In genomic region chr13:111079375-111079774, GRCh38 we compare ENCODE assay signal across 34 cellular contexts.
"Had no signal": no experiment of that assay in that cellular context is flagged by ENCODE, and none has a peak within 500 bp of the region (broad histone marks: within the 10 kb centered on the region; RNA-seq: fewer than 3 reads in every experiment).

No MANE protein-coding gene starts in this region.

- H3K27me3 ChIP-seq: MG63 had no signal

- DNase-seq: Karpas-422, Kasumi-1, MG63, MM.1S, MV-4-11, NCI-H1048, NCI-H1092, NCI-H1092 treated with DMSO at 0.1 percent for 48 hours, NCI-H1105, NCI-H1105 treated with DMSO at 0.1 percent for 48 hours, NCI-H1417, NCI-H1417 treated with DMSO at 0.1 percent for 48 hours, NCI-H1436, NCI-H1436 treated with DMSO at 0.1 percent for 48 hours, NCI-H146, NCI-H1694, NCI-H1694 treated with DMSO at 0.1 percent for 48 hours, NCI-H187, NCI-H187 treated with DMSO at 0.1 percent for 48 hours, NCI-H1930, NCI-H2029, NCI-H2029 treated with DMSO at 0.1 percent for 48 hours, NCI-H2081, NCI-H2081 treated with DMSO at 0.1 percent for 48 hours, NCI-H2107, NCI-H2171, NCI-H2171 treated with DMSO at 0.1 percent for 48 hours, NCI-H2227 treated with DMSO at 0.1 percent for 48 hours, NCI-H226, NCI-H345, NCI-H446, NCI-H446 treated with DMSO at 0.1 percent for 48 hours, NCI-H510A, NCI-H510A treated with DMSO at 0.1 percent for 48 hours had no signal

- H3K36me3 ChIP-seq: MG63 had no signal

- H3K4me3 ChIP-seq: MG63 had no signal

- H3K9me3 ChIP-seq: MG63 had no signal
